In genomic region chrX:74613350-74614192, GRCh38 we compare ENCODE assay signal across 1 cellular context.
TF ChIP-seq lines count a peak whose summit lies in the region.

No MANE protein-coding gene starts in this region.

TF ChIP-seq in K562, 482 proteins besides CTCF, POLR2A, EP300 and RAD21 (continued from another document):
- TF ChIP-seq NFIC (IDR thresholded peaks at IDR 0.05) (0 out of 2 replicates have a peak, but pooled peaks have one; percentile 12), ZNF3 (CRISPR knock-in tag; IDR thresholded peaks at IDR 0.05) (no peak)
